ENCODE assay signal across 8 cellular contexts in genomic region chr17:38881600-38882191, GRCh38. TPM values are rescaled to one million over a fixed set of nuclear protein-coding genes. Genes with fewer than 3 reads are reported as not detected.
DNase-seq lines count a peak whose midpoint lies in the region; ATAC-seq and TF ChIP-seq lines count a peak whose summit lies in the region.

No MANE protein-coding gene starts in this region.

- peak overlapping the region; percentile 11 to 13 for H3K27ac ChIP-seq in mucosa of rectum (ENCODE audit: low read depth in 2 of 2, low read length in 2 of 2)

- no peaks in the 10 kb centered on the region for H3K9me3 ChIP-seq in mucosa of rectum (ENCODE audit: control insufficient read depth in 2 of 2, low read length in 2 of 2)

- TF ChIP-seq CTCF in GM10266 (IDR thresholded peaks at IDR 0.05; ENCODE audit: control insufficient read depth, insufficient read depth, low read depth, missing control alignments) = no peak

- DNase-seq in GM10266 (ENCODE audit: extremely low spot score) (peak; percentile 40), RPMI7951 (ENCODE audit: low read depth) (peak; percentile 34), RPMI8226 (no peak), NCI-H2081 (lab: John Stamatoyannopoulos, UW) (no peak), NCI-H774 (lab: John Stamatoyannopoulos, UW) (no peak)

- no peaks in the 10 kb centered on the region for H3K27me3 ChIP-seq in mucosa of rectum (ENCODE audit: control insufficient read depth in 2 of 2, insufficient read depth in 2 of 2, low read length in 2 of 2)

- peaks cover 33 to 61% of the 10 kb centered on the region in 2 donors for H3K36me3 ChIP-seq in mucosa of rectum (ENCODE audit: control insufficient read depth in 2 of 2, insufficient read depth in 2 of 2, low read length in 2 of 2)

- H3K27ac Mint-ChIP-seq in dendritic cell treated with granulocyte-macrophage colony-stimulating factor and Interleukin-4, amounts not matched to agents 40 ng/mL and 50 ng/mL, for 4 days = peak overlapping the region; percentile 87

- no peak for ATAC-seq in GM19455 (IDR thresholded peaks at IDR 0.05; ENCODE audit: unreplicated experiment)

- H3K36me3 Mint-ChIP-seq in dendritic cell treated with granulocyte-macrophage colony-stimulating factor and Interleukin-4, amounts not matched to agents 40 ng/mL and 50 ng/mL, for 4 days (ENCODE audit: low read depth) = peaks cover 99% of the 10 kb centered on the region

- intact Hi-C loops in dendritic cell treated with granulocyte-macrophage colony-stimulating factor and Interleukin-4, amounts not matched to agents 40 ng/mL and 50 ng/mL, for 4 days (cut with micrococcal nuclease) = no loop called here

- H3K4me1 ChIP-seq in mucosa of rectum (ENCODE audit: control insufficient read depth in 2 of 2, insufficient read depth in 2 of 2, low read length in 2 of 2) = peaks cover 70 to 78% of the 10 kb centered on the region in 2 donors

- H3K4me3 ChIP-seq in mucosa of rectum (ENCODE audit: low read length in 2 of 2) = no peak overlapping the region

- H3K9ac ChIP-seq in mucosa of rectum (ENCODE audit: low read depth in 1 of 2, low read length in 2 of 2) = no peak overlapping the region

- peak overlapping the region; percentile 32 for H3K4me3 Mint-ChIP-seq in dendritic cell treated with granulocyte-macrophage colony-stimulating factor and Interleukin-4, amounts not matched to agents 40 ng/mL and 50 ng/mL, for 4 days

- peaks cover 91% of the 10 kb centered on the region for H3K4me1 Mint-ChIP-seq in dendritic cell treated with granulocyte-macrophage colony-stimulating factor and Interleukin-4, amounts not matched to agents 40 ng/mL and 50 ng/mL, for 4 days (ENCODE audit: low read depth)

- no peaks in the 10 kb centered on the region for H3K9me3 Mint-ChIP-seq in dendritic cell treated with granulocyte-macrophage colony-stimulating factor and Interleukin-4, amounts not matched to agents 40 ng/mL and 50 ng/mL, for 4 days

- H3K27me3 Mint-ChIP-seq in dendritic cell treated with granulocyte-macrophage colony-stimulating factor and Interleukin-4, amounts not matched to agents 40 ng/mL and 50 ng/mL, for 4 days = no peaks in the 10 kb centered on the region

RNA-seq across cellular contexts. Expression of gene LASP1, which starts 11.8 kb away (rescaled TPM):
- 120 and 135 TPM in 2 replicates for total RNA-seq in RPMI7951 (2014; rRNA removed; shearing (Covaris generic))

RNA-seq across cellular contexts. Expression of gene RPL23, which starts 28.2 kb away (rescaled TPM):
- 1,124 and 1,333 TPM in 2 replicates for total RNA-seq in RPMI7951 (2014; rRNA removed; shearing (Covaris generic))

RNA-seq across cellular contexts. Expression of gene CWC25, which starts 56.6 kb away (rescaled TPM):
- 7.2 and 7.6 TPM in 2 replicates for total RNA-seq in RPMI7951 (2014; rRNA removed; shearing (Covaris generic))

Comparison
In these comparisons a context has a peak if more than half of its experiments do, and no peak if none do; other contexts are left out.
1. DNase-seq: peak in GM10266 (single experiment) and RPMI7951 (single experiment); none in RPMI8226 (single experiment), NCI-H2081 (0 of 2) and NCI-H774 (single experiment).